ENCODE assay signal across 1 cellular context in the genomic region with DNA sequence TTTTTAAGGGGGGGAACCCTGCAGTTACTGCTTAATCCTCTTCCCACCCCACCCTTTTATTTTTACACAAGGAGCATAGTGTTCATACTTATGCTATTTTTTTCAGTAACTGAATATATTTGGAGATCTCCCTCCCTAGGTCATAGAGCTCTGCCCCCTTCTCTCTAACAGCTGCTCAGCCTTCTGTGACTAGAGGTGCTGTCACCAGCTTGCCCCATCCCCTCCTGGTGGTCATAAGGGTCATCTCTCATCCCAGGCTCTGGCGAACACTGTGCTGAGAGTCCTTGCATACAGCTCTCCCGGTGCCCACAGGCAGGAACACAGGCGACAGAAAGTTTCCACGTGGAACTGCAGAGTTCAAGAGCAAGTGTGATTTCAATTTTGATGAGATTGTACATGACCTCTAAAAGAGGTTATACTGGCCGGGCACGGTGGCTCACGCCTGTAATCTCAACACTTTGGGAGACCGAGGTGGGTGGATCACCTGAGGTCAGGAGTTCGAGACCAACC.
TF ChIP-seq lines count a peak whose summit lies in the region.

No MANE protein-coding gene starts in this region.

TF ChIP-seq in GM23338, 12 proteins besides CTCF, POLR2A, EP300 and RAD21 (continued from another document):
- TF ChIP-seq, protein P1, sequence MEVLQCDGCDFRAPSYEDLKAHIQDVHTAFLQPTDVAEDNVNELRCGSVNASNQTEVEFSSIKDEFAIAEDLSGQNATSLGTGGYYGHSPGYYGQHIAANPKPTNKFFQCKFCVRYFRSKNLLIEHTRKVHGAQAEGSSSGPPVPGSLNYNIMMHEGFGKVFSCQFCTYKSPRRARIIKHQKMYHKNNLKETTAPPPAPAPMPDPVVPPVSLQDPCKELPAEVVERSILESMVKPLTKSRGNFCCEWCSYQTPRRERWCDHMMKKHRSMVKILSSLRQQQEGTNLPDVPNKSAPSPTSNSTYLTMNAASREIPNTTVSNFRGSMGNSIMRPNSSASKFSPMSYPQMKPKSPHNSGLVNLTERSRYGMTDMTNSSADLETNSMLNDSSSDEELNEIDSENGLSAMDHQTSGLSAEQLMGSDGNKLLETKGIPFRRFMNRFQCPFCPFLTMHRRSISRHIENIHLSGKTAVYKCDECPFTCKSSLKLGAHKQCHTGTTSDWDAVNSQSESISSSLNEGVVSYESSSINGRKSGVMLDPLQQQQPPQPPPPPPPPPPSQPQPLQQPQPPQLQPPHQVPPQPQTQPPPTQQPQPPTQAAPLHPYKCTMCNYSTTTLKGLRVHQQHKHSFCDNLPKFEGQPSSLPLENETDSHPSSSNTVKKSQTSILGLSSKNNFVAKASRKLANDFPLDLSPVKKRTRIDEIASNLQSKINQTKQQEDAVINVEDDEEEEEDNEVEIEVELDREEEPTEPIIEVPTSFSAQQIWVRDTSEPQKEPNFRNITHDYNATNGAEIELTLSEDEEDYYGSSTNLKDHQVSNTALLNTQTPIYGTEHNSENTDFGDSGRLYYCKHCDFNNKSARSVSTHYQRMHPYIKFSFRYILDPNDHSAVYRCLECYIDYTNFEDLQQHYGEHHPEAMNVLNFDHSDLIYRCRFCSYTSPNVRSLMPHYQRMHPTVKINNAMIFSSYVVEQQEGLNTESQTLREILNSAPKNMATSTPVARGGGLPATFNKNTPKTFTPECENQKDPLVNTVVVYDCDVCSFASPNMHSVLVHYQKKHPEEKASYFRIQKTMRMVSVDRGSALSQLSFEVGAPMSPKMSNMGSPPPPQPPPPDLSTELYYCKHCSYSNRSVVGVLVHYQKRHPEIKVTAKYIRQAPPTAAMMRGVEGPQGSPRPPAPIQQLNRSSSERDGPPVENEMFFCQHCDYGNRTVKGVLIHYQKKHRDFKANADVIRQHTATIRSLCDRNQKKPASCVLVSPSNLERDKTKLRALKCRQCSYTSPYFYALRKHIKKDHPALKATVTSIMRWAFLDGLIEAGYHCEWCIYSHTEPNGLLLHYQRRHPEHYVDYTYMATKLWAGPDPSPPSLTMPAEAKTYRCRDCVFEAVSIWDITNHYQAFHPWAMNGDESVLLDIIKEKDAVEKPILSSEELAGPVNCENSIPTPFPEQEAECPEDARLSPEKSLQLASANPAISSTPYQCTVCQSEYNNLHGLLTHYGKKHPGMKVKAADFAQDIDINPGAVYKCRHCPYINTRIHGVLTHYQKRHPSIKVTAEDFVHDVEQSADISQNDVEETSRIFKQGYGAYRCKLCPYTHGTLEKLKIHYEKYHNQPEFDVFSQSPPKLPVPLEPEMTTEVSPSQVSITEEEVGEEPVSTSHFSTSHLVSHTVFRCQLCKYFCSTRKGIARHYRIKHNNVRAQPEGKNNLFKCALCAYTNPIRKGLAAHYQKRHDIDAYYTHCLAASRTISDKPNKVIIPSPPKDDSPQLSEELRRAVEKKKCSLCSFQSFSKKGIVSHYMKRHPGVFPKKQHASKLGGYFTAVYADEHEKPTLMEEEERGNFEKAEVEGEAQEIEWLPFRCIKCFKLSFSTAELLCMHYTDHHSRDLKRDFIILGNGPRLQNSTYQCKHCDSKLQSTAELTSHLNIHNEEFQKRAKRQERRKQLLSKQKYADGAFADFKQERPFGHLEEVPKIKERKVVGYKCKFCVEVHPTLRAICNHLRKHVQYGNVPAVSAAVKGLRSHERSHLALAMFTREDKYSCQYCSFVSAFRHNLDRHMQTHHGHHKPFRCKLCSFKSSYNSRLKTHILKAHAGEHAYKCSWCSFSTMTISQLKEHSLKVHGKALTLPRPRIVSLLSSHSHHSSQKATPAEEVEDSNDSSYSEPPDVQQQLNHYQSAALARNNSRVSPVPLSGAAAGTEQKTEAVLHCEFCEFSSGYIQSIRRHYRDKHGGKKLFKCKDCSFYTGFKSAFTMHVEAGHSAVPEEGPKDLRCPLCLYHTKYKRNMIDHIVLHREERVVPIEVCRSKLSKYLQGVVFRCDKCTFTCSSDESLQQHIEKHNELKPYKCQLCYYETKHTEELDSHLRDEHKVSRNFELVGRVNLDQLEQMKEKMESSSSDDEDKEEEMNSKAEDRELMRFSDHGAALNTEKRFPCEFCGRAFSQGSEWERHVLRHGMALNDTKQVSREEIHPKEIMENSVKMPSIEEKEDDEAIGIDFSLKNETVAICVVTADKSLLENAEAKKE (CRISPR knock-in tag; IDR thresholded peaks at IDR 0.05): no peak
- TF ChIP-seq EZH2 (IDR thresholded peaks at IDR 0.05; ENCODE audit: low read depth, unreplicated experiment): no peak
- TF ChIP-seq NANOG (IDR thresholded peaks at IDR 0.05; ENCODE audit: borderline replicate concordance): no peak
- TF ChIP-seq POLR2AphosphoS5 (IDR thresholded peaks at IDR 0.05; ENCODE audit: low read depth): no peak
- TF ChIP-seq ZNF331 (CRISPR knock-in tag; IDR thresholded peaks at IDR 0.05; ENCODE audit: low read depth): no peak
- TF ChIP-seq, protein P2, sequence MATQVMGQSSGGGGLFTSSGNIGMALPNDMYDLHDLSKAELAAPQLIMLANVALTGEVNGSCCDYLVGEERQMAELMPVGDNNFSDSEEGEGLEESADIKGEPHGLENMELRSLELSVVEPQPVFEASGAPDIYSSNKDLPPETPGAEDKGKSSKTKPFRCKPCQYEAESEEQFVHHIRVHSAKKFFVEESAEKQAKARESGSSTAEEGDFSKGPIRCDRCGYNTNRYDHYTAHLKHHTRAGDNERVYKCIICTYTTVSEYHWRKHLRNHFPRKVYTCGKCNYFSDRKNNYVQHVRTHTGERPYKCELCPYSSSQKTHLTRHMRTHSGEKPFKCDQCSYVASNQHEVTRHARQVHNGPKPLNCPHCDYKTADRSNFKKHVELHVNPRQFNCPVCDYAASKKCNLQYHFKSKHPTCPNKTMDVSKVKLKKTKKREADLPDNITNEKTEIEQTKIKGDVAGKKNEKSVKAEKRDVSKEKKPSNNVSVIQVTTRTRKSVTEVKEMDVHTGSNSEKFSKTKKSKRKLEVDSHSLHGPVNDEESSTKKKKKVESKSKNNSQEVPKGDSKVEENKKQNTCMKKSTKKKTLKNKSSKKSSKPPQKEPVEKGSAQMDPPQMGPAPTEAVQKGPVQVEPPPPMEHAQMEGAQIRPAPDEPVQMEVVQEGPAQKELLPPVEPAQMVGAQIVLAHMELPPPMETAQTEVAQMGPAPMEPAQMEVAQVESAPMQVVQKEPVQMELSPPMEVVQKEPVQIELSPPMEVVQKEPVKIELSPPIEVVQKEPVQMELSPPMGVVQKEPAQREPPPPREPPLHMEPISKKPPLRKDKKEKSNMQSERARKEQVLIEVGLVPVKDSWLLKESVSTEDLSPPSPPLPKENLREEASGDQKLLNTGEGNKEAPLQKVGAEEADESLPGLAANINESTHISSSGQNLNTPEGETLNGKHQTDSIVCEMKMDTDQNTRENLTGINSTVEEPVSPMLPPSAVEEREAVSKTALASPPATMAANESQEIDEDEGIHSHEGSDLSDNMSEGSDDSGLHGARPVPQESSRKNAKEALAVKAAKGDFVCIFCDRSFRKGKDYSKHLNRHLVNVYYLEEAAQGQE (IDR thresholded peaks at IDR 0.05; ENCODE audit: unreplicated experiment): no peak
- TF ChIP-seq CREB1 (CRISPR knock-in tag; IDR thresholded peaks at IDR 0.05; ENCODE audit: low read depth): no peak
- no peak for TF ChIP-seq JUNB (IDR thresholded peaks at IDR 0.05; ENCODE audit: unreplicated experiment)
